1 cellular context compared by ENCODE assay signal in the genomic region with DNA sequence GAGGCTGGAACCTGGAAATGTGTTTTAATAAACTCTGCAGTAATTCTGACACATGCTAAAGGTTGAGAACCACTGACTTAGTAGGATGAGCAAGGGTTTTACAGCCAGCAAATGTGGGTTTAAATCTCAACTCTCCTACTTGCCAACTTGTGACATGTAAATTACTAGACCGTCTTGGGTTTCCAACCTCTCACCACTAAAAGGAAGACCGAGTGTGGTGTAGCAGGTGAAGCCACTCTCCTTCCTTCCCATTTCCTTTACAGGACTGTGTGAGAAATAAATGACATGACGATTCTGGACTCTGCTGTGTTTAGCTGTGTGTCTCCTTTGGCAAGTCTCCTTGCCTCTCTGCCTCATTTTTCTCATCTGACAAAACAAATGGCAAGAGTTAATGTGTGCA.
TF ChIP-seq lines count a peak whose summit lies in the region.

No MANE protein-coding gene starts in this region.

TF ChIP-seq in K562, 482 proteins besides CTCF, POLR2A, EP300 and RAD21 (continued from another document):
- no peak for TF ChIP-seq SRSF7 (optimal IDR thresholded peaks at IDR 0.05; ENCODE audit: low read depth, low read length)
- no peak for TF ChIP-seq SNIP1 (IDR thresholded peaks at IDR 0.05; ENCODE audit: low read depth)
- TF ChIP-seq ETS1 (conservative IDR thresholded peaks at IDR 0.05; ENCODE audit: control insufficient read depth, low read depth, low read length): no peak
- no peak for TF ChIP-seq ZNF77 (CRISPR knock-in tag; IDR thresholded peaks at IDR 0.05)
- TF ChIP-seq, protein P1, sequence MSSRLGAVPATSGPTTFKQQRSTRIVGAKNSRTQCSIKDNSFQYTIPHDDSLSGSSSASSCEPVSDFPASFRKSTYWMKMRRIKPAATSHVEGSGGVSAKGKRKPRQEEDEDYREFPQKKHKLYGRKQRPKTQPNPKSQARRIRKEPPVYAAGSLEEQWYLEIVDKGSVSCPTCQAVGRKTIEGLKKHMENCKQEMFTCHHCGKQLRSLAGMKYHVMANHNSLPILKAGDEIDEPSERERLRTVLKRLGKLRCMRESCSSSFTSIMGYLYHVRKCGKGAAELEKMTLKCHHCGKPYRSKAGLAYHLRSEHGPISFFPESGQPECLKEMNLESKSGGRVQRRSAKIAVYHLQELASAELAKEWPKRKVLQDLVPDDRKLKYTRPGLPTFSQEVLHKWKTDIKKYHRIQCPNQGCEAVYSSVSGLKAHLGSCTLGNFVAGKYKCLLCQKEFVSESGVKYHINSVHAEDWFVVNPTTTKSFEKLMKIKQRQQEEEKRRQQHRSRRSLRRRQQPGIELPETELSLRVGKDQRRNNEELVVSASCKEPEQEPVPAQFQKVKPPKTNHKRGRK (tag; IDR thresholded peaks at IDR 0.05): no peak
- no peak for TF ChIP-seq ARID1B (IDR thresholded peaks at IDR 0.05)
- TF ChIP-seq, protein P2, sequence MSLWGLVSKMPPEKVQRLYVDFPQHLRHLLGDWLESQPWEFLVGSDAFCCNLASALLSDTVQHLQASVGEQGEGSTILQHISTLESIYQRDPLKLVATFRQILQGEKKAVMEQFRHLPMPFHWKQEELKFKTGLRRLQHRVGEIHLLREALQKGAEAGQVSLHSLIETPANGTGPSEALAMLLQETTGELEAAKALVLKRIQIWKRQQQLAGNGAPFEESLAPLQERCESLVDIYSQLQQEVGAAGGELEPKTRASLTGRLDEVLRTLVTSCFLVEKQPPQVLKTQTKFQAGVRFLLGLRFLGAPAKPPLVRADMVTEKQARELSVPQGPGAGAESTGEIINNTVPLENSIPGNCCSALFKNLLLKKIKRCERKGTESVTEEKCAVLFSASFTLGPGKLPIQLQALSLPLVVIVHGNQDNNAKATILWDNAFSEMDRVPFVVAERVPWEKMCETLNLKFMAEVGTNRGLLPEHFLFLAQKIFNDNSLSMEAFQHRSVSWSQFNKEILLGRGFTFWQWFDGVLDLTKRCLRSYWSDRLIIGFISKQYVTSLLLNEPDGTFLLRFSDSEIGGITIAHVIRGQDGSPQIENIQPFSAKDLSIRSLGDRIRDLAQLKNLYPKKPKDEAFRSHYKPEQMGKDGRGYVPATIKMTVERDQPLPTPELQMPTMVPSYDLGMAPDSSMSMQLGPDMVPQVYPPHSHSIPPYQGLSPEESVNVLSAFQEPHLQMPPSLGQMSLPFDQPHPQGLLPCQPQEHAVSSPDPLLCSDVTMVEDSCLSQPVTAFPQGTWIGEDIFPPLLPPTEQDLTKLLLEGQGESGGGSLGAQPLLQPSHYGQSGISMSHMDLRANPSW (CRISPR knock-in tag; IDR thresholded peaks at IDR 0.05): no peak
- no peak for TF ChIP-seq RBM25 (IDR thresholded peaks at IDR 0.05; ENCODE audit: low read depth, low read length, severe bottlenecking)
- no peak for TF ChIP-seq SAFB2 (IDR thresholded peaks at IDR 0.05; ENCODE audit: borderline replicate concordance, low read depth, low read length, severe bottlenecking)
- no peak for TF ChIP-seq FOXA3 (CRISPR knock-in tag; conservative IDR thresholded peaks at IDR 0.05 in 1 of 2, IDR thresholded peaks at IDR 0.05 in 1 of 2)
